2 cellular contexts compared by ENCODE assay signal in genomic region chr22:27843441-27843840, GRCh38.
TF ChIP-seq lines count a peak whose summit lies in the region.

No MANE protein-coding gene starts in this region.

TF ChIP-seq in SK-N-SH treated with all-trans-retinoic acid at 6 μM for 48 hours, 23 proteins besides CTCF, POLR2A, EP300 and RAD21 (continued from another document):
- TF ChIP-seq, protein P1, sequence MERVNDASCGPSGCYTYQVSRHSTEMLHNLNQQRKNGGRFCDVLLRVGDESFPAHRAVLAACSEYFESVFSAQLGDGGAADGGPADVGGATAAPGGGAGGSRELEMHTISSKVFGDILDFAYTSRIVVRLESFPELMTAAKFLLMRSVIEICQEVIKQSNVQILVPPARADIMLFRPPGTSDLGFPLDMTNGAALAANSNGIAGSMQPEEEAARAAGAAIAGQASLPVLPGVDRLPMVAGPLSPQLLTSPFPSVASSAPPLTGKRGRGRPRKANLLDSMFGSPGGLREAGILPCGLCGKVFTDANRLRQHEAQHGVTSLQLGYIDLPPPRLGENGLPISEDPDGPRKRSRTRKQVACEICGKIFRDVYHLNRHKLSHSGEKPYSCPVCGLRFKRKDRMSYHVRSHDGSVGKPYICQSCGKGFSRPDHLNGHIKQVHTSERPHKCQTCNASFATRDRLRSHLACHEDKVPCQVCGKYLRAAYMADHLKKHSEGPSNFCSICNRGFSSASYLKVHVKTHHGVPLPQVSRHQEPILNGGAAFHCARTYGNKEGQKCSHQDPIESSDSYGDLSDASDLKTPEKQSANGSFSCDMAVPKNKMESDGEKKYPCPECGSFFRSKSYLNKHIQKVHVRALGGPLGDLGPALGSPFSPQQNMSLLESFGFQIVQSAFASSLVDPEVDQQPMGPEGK (CRISPR knock-in tag; IDR thresholded peaks at IDR 0.05; ENCODE audit: borderline replicate concordance) = no peak
- TF ChIP-seq, protein P2, sequence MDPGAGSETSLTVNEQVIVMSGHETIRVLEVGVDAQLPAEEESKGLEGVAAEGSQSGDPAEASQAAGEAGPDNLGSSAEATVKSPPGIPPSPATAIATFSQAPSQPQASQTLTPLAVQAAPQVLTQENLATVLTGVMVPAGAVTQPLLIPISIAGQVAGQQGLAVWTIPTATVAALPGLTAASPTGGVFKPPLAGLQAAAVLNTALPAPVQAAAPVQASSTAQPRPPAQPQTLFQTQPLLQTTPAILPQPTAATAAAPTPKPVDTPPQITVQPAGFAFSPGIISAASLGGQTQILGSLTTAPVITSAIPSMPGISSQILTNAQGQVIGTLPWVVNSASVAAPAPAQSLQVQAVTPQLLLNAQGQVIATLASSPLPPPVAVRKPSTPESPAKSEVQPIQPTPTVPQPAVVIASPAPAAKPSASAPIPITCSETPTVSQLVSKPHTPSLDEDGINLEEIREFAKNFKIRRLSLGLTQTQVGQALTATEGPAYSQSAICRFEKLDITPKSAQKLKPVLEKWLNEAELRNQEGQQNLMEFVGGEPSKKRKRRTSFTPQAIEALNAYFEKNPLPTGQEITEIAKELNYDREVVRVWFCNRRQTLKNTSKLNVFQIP (CRISPR knock-in tag; IDR thresholded peaks at IDR 0.05; ENCODE audit: borderline replicate concordance, low read depth) = no peak
- TF ChIP-seq ZNF565 (CRISPR knock-in tag; conservative IDR thresholded peaks at IDR 0.05; ENCODE audit: low read depth) = no peak
- TF ChIP-seq TSHZ2 (CRISPR knock-in tag; IDR thresholded peaks at IDR 0.05) = no peak
- no peak for TF ChIP-seq ISL1 (CRISPR knock-in tag; IDR thresholded peaks at IDR 0.05)
- TF ChIP-seq ZFP3 (CRISPR knock-in tag; IDR thresholded peaks at IDR 0.05) = no peak
- no peak for TF ChIP-seq TCF4 (CRISPR knock-in tag; IDR thresholded peaks at IDR 0.05; ENCODE audit: borderline replicate concordance)
- TF ChIP-seq ARNTL (CRISPR knock-in tag; IDR thresholded peaks at IDR 0.05; ENCODE audit: borderline replicate concordance, low read depth) = no peak
- TF ChIP-seq ZNF70 (CRISPR knock-in tag; IDR thresholded peaks at IDR 0.05) = no peak
- TF ChIP-seq, protein P3, sequence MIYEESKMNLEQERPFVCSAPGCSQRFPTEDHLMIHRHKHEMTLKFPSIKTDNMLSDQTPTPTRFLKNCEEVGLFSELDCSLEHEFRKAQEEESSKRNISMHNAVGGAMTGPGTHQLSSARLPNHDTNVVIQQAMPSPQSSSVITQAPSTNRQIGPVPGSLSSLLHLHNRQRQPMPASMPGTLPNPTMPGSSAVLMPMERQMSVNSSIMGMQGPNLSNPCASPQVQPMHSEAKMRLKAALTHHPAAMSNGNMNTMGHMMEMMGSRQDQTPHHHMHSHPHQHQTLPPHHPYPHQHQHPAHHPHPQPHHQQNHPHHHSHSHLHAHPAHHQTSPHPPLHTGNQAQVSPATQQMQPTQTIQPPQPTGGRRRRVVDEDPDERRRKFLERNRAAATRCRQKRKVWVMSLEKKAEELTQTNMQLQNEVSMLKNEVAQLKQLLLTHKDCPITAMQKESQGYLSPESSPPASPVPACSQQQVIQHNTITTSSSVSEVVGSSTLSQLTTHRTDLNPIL (CRISPR knock-in tag; IDR thresholded peaks at IDR 0.05; ENCODE audit: low read depth) = no peak
- no peak for TF ChIP-seq ZC3H10 (CRISPR knock-in tag; IDR thresholded peaks at IDR 0.05)
- no peak for TF ChIP-seq ZNF8 (CRISPR knock-in tag; IDR thresholded peaks at IDR 0.05)
- no peak for TF ChIP-seq OSR1 (CRISPR knock-in tag; IDR thresholded peaks at IDR 0.05)

TF ChIP-seq in SK-N-SH, 30 proteins besides CTCF, POLR2A, EP300 and RAD21 (continued from another document):
- TF ChIP-seq MXI1 (IDR thresholded peaks at IDR 0.05; ENCODE audit: low read depth, low read length) (no peak), MEF2A (IDR thresholded peaks at IDR 0.05; ENCODE audit: borderline replicate concordance, low read depth) (no peak)
